Comparison of ENCODE assay signal across 16 cellular contexts in genomic region chr18:30492552-30493129, GRCh38.
DNase-seq lines count a peak whose midpoint lies in the region; ATAC-seq, FAIRE-seq and TF ChIP-seq lines count a peak whose summit lies in the region.
"Had no signal": no experiment of that assay in that cellular context is flagged by ENCODE, and none has a peak within 500 bp of the region (broad histone marks: within the 10 kb centered on the region; RNA-seq: fewer than 3 reads in every experiment).

No MANE protein-coding gene starts in this region.

- SMC1A ChIA-PET in GM12878 (lab: Charles Lee; ENCODE audit: uncharacterized antibody, unreplicated experiment), result interaction anchor here (0.6 kb wide), 1 partner anchor 9 kb away, joined by 3 read pairs; no protein-coding TSS in a partner anchor

- H3K9me3 Mint-ChIP-seq in activated naive CD4-positive, alpha-beta T cell treated with anti-CD3 and anti-CD28 coated beads, Interleukin-2, amount 50 U/mL, for 72 hours, result peaks cover 11 to 20% of the 10 kb centered on the region in 2 donors
- H3K9me3 Mint-ChIP-seq in stimulated activated effector memory CD8-positive, alpha-beta T cell treated with anti-CD3 and anti-CD28 coated beads, Interleukin-12 subunit alpha, Interleukin-12 subunit beta, amount 100 ng/mL, for 72 hours, result peaks cover 15% of the 10 kb centered on the region
- no peaks in the 10 kb centered on the region for H3K9me3 Mint-ChIP-seq in nephron progenitor cell

- no peak overlapping the region for H3K4me2 ChIP-seq in GM12878 (ENCODE audit: control insufficient read depth, insufficient read depth)
- H3K4me2 ChIP-seq: BLaER1 treated with 17β-estradiol and CSF1 and Interleukin-3, amounts not matched to agents 10 nM and 100 nM had no signal

- H3K27ac Mint-ChIP-seq in activated naive CD4-positive, alpha-beta T cell treated with anti-CD3 and anti-CD28 coated beads, Interleukin-2, amount 50 U/mL, for 72 hours, result no peak overlapping the region
- no peak overlapping the region for H3K27ac Mint-ChIP-seq in stimulated activated effector memory CD8-positive, alpha-beta T cell treated with anti-CD3 and anti-CD28 coated beads, Interleukin-12 subunit alpha, Interleukin-12 subunit beta, amount 100 ng/mL, for 72 hours
- H3K27ac Mint-ChIP-seq in nephron progenitor cell, result no peak overlapping the region
- H3K27ac Mint-ChIP-seq: B cell; CD8-positive, alpha-beta T cell; H9 had no signal

- TF ChIP-seq CTCF in GM12878 (IDR thresholded peaks at IDR 0.05 in 2 of 3, conservative IDR thresholded peaks at IDR 0.05 in 1 of 3; ENCODE audit: control insufficient read depth in 2 of 3, extremely low read depth in 1 of 3, insufficient read depth in 1 of 3, low read depth in 3 of 3, low read length in 3 of 3), result no peak
- no peak for TF ChIP-seq CTCF in nephron progenitor cell (IDR thresholded peaks at IDR 0.05)

- H3K4me3 ChIP-seq in GM12878, result no peak overlapping the region
- H3K4me3 ChIP-seq: BLaER1 treated with 17β-estradiol and CSF1 and Interleukin-3, amounts not matched to agents 10 nM and 100 nM had no signal

- no peak for TF ChIP-seq EP300 in GM12878 (IDR thresholded peaks at IDR 0.05; ENCODE audit: borderline replicate concordance in 1 of 2, control insufficient read depth in 1 of 2, low read depth in 2 of 2, low read length in 2 of 2)

- 44% methylated on average over 4 of the region's 4 CpGs for WGBS in GM12878 (ENCODE audit: insufficient coverage, insufficient replicate concordance, low lambda C conversion rate, missing lambda C conversion rate)

- H3K27me3 Mint-ChIP-seq in nephron progenitor cell (ENCODE audit: low read depth, poor library complexity), result no peaks in the 10 kb centered on the region
- H3K27me3 Mint-ChIP-seq: B cell had no signal

- H3K27me3 ChIP-seq in GM12878 (replicated peaks in 1 of 2; ENCODE audit: control insufficient read depth in 2 of 2, insufficient read depth in 2 of 2, low read length in 1 of 2), result no peaks in the 10 kb centered on the region
- H3K27me3 ChIP-seq: BLaER1 treated with 17β-estradiol and CSF1 and Interleukin-3, amounts not matched to agents 10 nM and 100 nM had no signal

- DNase-seq in activated naive CD4-positive, alpha-beta T cell treated with anti-CD3 and anti-CD28 coated beads, Interleukin-2, amount 50 U/mL, for 72 hours (ENCODE audit: low spot score in 2 of 2), result no peak
- DNase-seq in activated naive CD4-positive, alpha-beta T cell treated with anti-CD3 and anti-CD28 coated beads, Interleukin-2, amount 50 U/mL, for 16 hours, result no peak
- DNase-seq in GM12878 (ENCODE audit: low read depth, low spot score) (no peak), nephron progenitor cell (no peak)
- no peak for DNase-seq in stimulated activated effector memory CD8-positive, alpha-beta T cell treated with anti-CD3 and anti-CD28 coated beads, Interleukin-12 subunit alpha, Interleukin-12 subunit beta, amount 100 ng/mL, for 72 hours (ENCODE audit: low spot score in 2 of 2)
- no peak for DNase-seq in activated CD4-positive, CD25-positive, alpha-beta regulatory T cell treated with anti-CD3 and anti-CD28 coated beads, Interleukin-2, amount 50 U/mL, for 72 hours
- DNase-seq: Calu3; CD8-positive, alpha-beta T cell; DMS79 treated with DMSO at 0.1 percent for 48 hours; H9 had no signal

- no TSS peak for BruUV-seq in GM12878 (replicated peaks; lab: Mats Ljungman, UMichigan)

- RAD21 ChIA-PET in GM12878 (lab: Charles Lee; ENCODE audit: unreplicated experiment), result no interaction called here

- CTCF ChIA-PET in GM12878 (lab: Yijun Ruan, JAX), result no interaction called here

- H3K36me3 ChIP-seq in GM12878 (ENCODE audit: control insufficient read depth in 2 of 2, insufficient read depth in 2 of 2, low read length in 1 of 2), result no peaks in the 10 kb centered on the region
- H3K36me3 ChIP-seq: BLaER1 treated with 17β-estradiol and CSF1 and Interleukin-3, amounts not matched to agents 10 nM and 100 nM had no signal

- FAIRE-seq in GM12878 (lab: Jason Lieb, UNC), result no peak
- FAIRE-seq: GM12891, GM19239, H1, HTR-8/SVneo had no signal

- H3K4me1 Mint-ChIP-seq in stimulated activated effector memory CD8-positive, alpha-beta T cell treated with anti-CD3 and anti-CD28 coated beads, Interleukin-12 subunit alpha, Interleukin-12 subunit beta, amount 100 ng/mL, for 72 hours, result no peaks in the 10 kb centered on the region
- no peaks in the 10 kb centered on the region for H3K4me1 Mint-ChIP-seq in nephron progenitor cell
- H3K4me1 Mint-ChIP-seq: B cell had no signal

- no peak overlapping the region for H3K9ac ChIP-seq in GM12878 (ENCODE audit: control insufficient read depth, insufficient read depth, low read length)
- H3K9ac ChIP-seq: BLaER1 treated with 17β-estradiol and CSF1 and Interleukin-3, amounts not matched to agents 10 nM and 100 nM had no signal

- H3K4me1 ChIP-seq in GM12878 (ENCODE audit: control insufficient read depth, insufficient read depth, low read length), result no peaks in the 10 kb centered on the region
- H3K4me1 ChIP-seq: BLaER1 treated with 17β-estradiol and CSF1 and Interleukin-3, amounts not matched to agents 10 nM and 100 nM had no signal

- no peak overlapping the region for H3K4me3 Mint-ChIP-seq in stimulated activated effector memory CD8-positive, alpha-beta T cell treated with anti-CD3 and anti-CD28 coated beads, Interleukin-12 subunit alpha, Interleukin-12 subunit beta, amount 100 ng/mL, for 72 hours
- H3K4me3 Mint-ChIP-seq in nephron progenitor cell, result no peak overlapping the region
- H3K4me3 Mint-ChIP-seq: B cell; CD8-positive, alpha-beta T cell; H9 had no signal

- no peaks in the 10 kb centered on the region for H4K20me1 ChIP-seq in GM12878 (ENCODE audit: control insufficient read depth, insufficient read depth)
- H4K20me1 ChIP-seq: BLaER1 treated with 17β-estradiol and CSF1 and Interleukin-3, amounts not matched to agents 10 nM and 100 nM had no signal

- intact Hi-C loops in GM12878 (cut with micrococcal nuclease; ENCODE audit: unreplicated experiment), result no loop called here

- POLR2A ChIA-PET in GM12878 (lab: Charles Lee), result no interaction called here

- ATAC-seq in activated naive CD4-positive, alpha-beta T cell treated with anti-CD3 and anti-CD28 coated beads, Interleukin-2, amount 50 U/mL, for 72 hours, result peak; percentile 50 to 65
- peak; percentile 16; the same call in 2 of the 3 replicates for ATAC-seq in GM12878
- ATAC-seq in stimulated activated effector memory CD8-positive, alpha-beta T cell treated with anti-CD3 and anti-CD28 coated beads, Interleukin-12 subunit alpha, Interleukin-12 subunit beta, amount 100 ng/mL, for 72 hours, result peak; percentile 42
- ATAC-seq: CD8-positive, alpha-beta T cell had no signal

- in situ Hi-C loops in GM12878 (cut with MboI), result no loop called here

- no peak for TF ChIP-seq RAD21 in GM12878 (IDR thresholded peaks at IDR 0.05; ENCODE audit: insufficient read depth, low read depth, low read length)

- no peak for TF ChIP-seq POLR2A in GM12878 (IDR thresholded peaks at IDR 0.05; ENCODE audit: low read depth, low read length)

- no peaks in the 10 kb centered on the region for H3K9me3 ChIP-seq in GM12878 (replicated peaks; ENCODE audit: control insufficient read depth, insufficient read depth, low read length)
- H3K9me3 ChIP-seq: BLaER1 treated with 17β-estradiol and CSF1 and Interleukin-3, amounts not matched to agents 10 nM and 100 nM had no signal

- H3K27ac ChIP-seq in GM12878 (ENCODE audit: control insufficient read depth, insufficient read depth), result no peak overlapping the region
- H3K27ac ChIP-seq: BLaER1 treated with 17β-estradiol and CSF1 and Interleukin-3, amounts not matched to agents 10 nM and 100 nM had no signal

- no peaks in the 10 kb centered on the region for H3K79me2 ChIP-seq in GM12878 (ENCODE audit: control insufficient read depth, insufficient read depth, low read length)

- no peak overlapping the region for H2AFZ ChIP-seq in GM12878 (ENCODE audit: control insufficient read depth, low read depth, low read length)

- no peaks in the 10 kb centered on the region for H3K36me3 Mint-ChIP-seq in activated naive CD4-positive, alpha-beta T cell treated with anti-CD3 and anti-CD28 coated beads, Interleukin-2, amount 50 U/mL, for 72 hours
- no peaks in the 10 kb centered on the region for H3K36me3 Mint-ChIP-seq in stimulated activated effector memory CD8-positive, alpha-beta T cell treated with anti-CD3 and anti-CD28 coated beads, Interleukin-12 subunit alpha, Interleukin-12 subunit beta, amount 100 ng/mL, for 72 hours
- no peaks in the 10 kb centered on the region for H3K36me3 Mint-ChIP-seq in nephron progenitor cell (ENCODE audit: low read depth)
- H3K36me3 Mint-ChIP-seq: CD8-positive, alpha-beta T cell had no signal

TF ChIP-seq in GM12878, 131 proteins besides CTCF, POLR2A, EP300 and RAD21:
- TF ChIP-seq FOXM1 (IDR thresholded peaks at IDR 0.05; ENCODE audit: low read depth, low read length) (no peak), DPF2 (IDR thresholded peaks at IDR 0.05) (no peak), SUZ12 (IDR thresholded peaks at IDR 0.05; ENCODE audit: unreplicated experiment) (no peak), BHLHE40 (IDR thresholded peaks at IDR 0.05; ENCODE audit: borderline replicate concordance in 1 of 2, low read depth in 2 of 2, low read length in 1 of 2) (no peak)
